In the genomic region with DNA sequence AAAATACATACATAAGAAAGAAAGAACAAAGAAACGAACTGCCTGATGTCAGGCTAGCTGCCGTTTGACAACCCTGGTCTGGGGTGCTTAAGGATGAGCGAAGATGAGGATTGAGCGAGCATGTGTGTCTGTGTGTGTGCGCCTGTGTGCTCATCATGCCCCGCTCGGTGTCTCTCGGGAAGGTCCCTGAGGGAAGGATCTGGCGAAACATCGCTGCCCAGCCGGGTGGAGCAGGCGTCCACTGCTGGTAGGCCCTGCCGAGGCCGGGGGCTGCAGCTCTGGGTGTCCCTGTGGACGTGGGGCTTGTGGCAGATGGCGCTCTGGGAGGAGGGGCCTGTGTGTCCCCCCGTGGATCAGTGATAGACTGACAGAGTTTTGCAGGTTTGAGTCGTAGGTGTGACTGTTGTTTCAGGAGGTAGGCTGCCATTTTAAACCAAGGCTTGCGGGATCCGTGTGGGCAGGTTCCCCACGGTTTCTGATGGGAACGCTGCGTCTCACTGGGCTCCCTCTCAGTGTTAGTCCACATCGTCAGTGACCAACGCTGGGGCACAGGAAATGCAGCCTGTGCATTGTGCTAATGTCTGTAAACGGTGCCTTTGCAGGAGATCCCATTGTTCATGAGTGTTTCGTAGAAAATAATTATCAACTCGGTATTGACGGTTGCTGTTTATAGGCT, we compare ENCODE assay signal across 14 cellular contexts. TPM values are rescaled to one million over a fixed set of nuclear protein-coding genes. Genes with fewer than 3 reads are reported as not detected.
A peak's percentile ranks its signal among the peaks of the same experiment; 100 is the strongest.
DNase-seq lines count a peak whose midpoint lies in the region; ATAC-seq and TF ChIP-seq lines count a peak whose summit lies in the region.
"Had no signal": no experiment of that assay in that cellular context is flagged by ENCODE, and none has a peak within 500 bp of the region (broad histone marks: within the 10 kb centered on the region; RNA-seq: fewer than 3 reads in every experiment).

No MANE protein-coding gene starts in this region.

- ATAC-seq in gastroesophageal sphincter (no peak), HG02759 (IDR thresholded peaks at IDR 0.05; ENCODE audit: unreplicated experiment) (no peak), GM21515 (IDR thresholded peaks at IDR 0.05; ENCODE audit: unreplicated experiment) (no peak)

- H3K4me3 ChIP-seq in Peyer's patch (no peak overlapping the region), gastroesophageal sphincter (peak overlapping the region in 1 of 2 donors; percentile 12), sigmoid colon (no peak overlapping the region)
- H3K4me3 ChIP-seq: colonic mucosa had no signal

- TF ChIP-seq CTCF in Peyer's patch (IDR thresholded peaks at IDR 0.05) (no peak), gastroesophageal sphincter (IDR thresholded peaks at IDR 0.05) (no peak), sigmoid colon (IDR thresholded peaks at IDR 0.05) (no peak)

- H3K27ac ChIP-seq in Peyer's patch: peak overlapping the region; percentile 27 to 66 (median 46)
- H3K27ac ChIP-seq in gastroesophageal sphincter: peak overlapping the region; percentile 18 to 92 (median 86)
- peak overlapping the region; percentile 54 to 92 (median 76) for H3K27ac ChIP-seq in sigmoid colon
- H3K27ac ChIP-seq: colonic mucosa had no signal

- no peaks in the 10 kb centered on the region for H3K36me3 ChIP-seq in Peyer's patch
- H3K36me3 ChIP-seq in gastroesophageal sphincter: no peaks in the 10 kb centered on the region
- H3K36me3 ChIP-seq in sigmoid colon: no peaks in the 10 kb centered on the region
- H3K36me3 ChIP-seq: colonic mucosa had no signal

- DNase-seq in D341Med (ENCODE audit: low spot score) (peak; percentile 53), Peyer's patch (no peak), sigmoid colon (peak; percentile 64), SW 1271 (lab: John Stamatoyannopoulos, UW) (no peak)
- DNase-seq in activated effector memory CD4-positive, alpha-beta T cell treated with anti-CD3 and anti-CD28 coated beads, Interleukin-2, amount 50 U/mL, for 16 hours: no peak
- DNase-seq: activated CD4-positive, alpha-beta T cell treated with anti-CD3 and anti-CD28 coated beads, Interleukin-2, amount 50 U/mL, for 1 hour; activated naive CD4-positive, alpha-beta T cell treated with anti-CD3 and anti-CD28 coated beads for 36 hours; CD4-positive, alpha-beta memory T cell; colonic mucosa; NCI-H748 treated with DMSO at 0.1 percent for 48 hours; SK-N-SH had no signal

- no peaks in the 10 kb centered on the region for H3K9me3 ChIP-seq in Peyer's patch
- H3K9me3 ChIP-seq in gastroesophageal sphincter: no peaks in the 10 kb centered on the region
- H3K9me3 ChIP-seq in sigmoid colon: no peaks in the 10 kb centered on the region
- H3K9me3 ChIP-seq: colonic mucosa, SK-N-SH had no signal

- intact Hi-C loops in sigmoid colon (cut with DNase I): no loop called here

- 45 to 76% methylated on average over 10 to 13 of the region's 29 CpGs for WGBS in gastroesophageal sphincter (ENCODE audit: low coverage in 1 of 2), 2 donors
- 84 to 85% methylated on average over 29 of the region's 29 CpGs for WGBS in sigmoid colon, 2 donors

- no peak for TF ChIP-seq EP300 in gastroesophageal sphincter (IDR thresholded peaks at IDR 0.05)
- TF ChIP-seq EP300 in sigmoid colon (IDR thresholded peaks at IDR 0.05): no peak

- H3K4me1 ChIP-seq in Peyer's patch (peaks cover 0 to 56% (median 5%) of the 10 kb centered on the region in 4 donors), gastroesophageal sphincter (peaks cover 8 to 100% (median 66%) of the 10 kb centered on the region in 3 donors), sigmoid colon (peaks cover 0 to 87% (median 80%) of the 10 kb centered on the region in 4 donors)

- TF ChIP-seq POLR2A in Peyer's patch (IDR thresholded peaks at IDR 0.05): no peak
- no peak for TF ChIP-seq POLR2A in gastroesophageal sphincter (IDR thresholded peaks at IDR 0.05)
- TF ChIP-seq POLR2A in sigmoid colon (IDR thresholded peaks at IDR 0.05): no peak

- H3K27me3 ChIP-seq in Peyer's patch (no peaks in the 10 kb centered on the region), gastroesophageal sphincter (no peaks in the 10 kb centered on the region), sigmoid colon (no peaks in the 10 kb centered on the region)
- H3K27me3 ChIP-seq: colonic mucosa had no signal

RNA-seq across cellular contexts. Expression of a gene that starts 5.9 kb away (rescaled TPM):
- 100 to 1,000 TPM; 113 to 259 (median 192) TPM for total RNA-seq in Peyer's patch
- total RNA-seq in gastroesophageal sphincter: 100 to 1,000 TPM; 151 to 261 (median 231) TPM
- total RNA-seq in sigmoid colon: 100 to 1,000 TPM; 108 to 130 (median 119) TPM
- 10 to 100 TPM; 23.4 to 71.0 (median 30.1) TPM for polyA plus RNA-seq in sigmoid colon

RNA-seq across cellular contexts. Expression of a gene that starts 50.0 kb away (rescaled TPM):
- total RNA-seq in Peyer's patch: 10 to 100 TPM; 29.7 to 93.3 (median 56.8) TPM
- total RNA-seq in gastroesophageal sphincter: 10 to 100 TPM; 18.4 to 34.8 (median 28.7) TPM
- 10 to 100 TPM; 20.3 to 32.4 (median 25.4) TPM for total RNA-seq in sigmoid colon
- polyA plus RNA-seq in sigmoid colon: 10 to 100 TPM; 25.8 to 51.4 (median 31.2) TPM

Comparison
In these comparisons a context has a peak if more than half of its experiments do, and no peak if none do; other contexts are left out.
1. DNase-seq: peak in D341Med (single experiment) and sigmoid colon (single experiment); none in Peyer's patch (0 of 3), SW 1271 (0 of 2) and activated effector memory CD4-positive, alpha-beta T cell treated with anti-CD3 and anti-CD28 coated beads, Interleukin-2, amount 50 U/mL, for 16 hours (single experiment).
2. Peak in every context shown above with its lines, with median percentiles within 50 percentile points of each other: H3K27ac ChIP-seq.